ENCODE assay signal across 11 cellular contexts in genomic region chr5:124410539-124410938, GRCh38.
DNase-seq lines count a peak whose midpoint lies in the region; ATAC-seq and TF ChIP-seq lines count a peak whose summit lies in the region.
"Had no signal": no experiment of that assay in that cellular context is flagged by ENCODE, and none has a peak within 500 bp of the region (broad histone marks: within the 10 kb centered on the region; RNA-seq: fewer than 3 reads in every experiment).

No MANE protein-coding gene starts in this region.

- POLR2A ChIA-PET in MCF 10A (lab: Yijun Ruan, JAX) = interaction anchor here (1.2 kb wide), 1 partner anchor 714 kb away, joined by 4 read pairs; no protein-coding TSS in a partner anchor

- no TSS peak for BruUV-seq in MCF 10A (replicated peaks; lab: Mats Ljungman, UMichigan)

- peaks cover 5 to 7% of the 10 kb centered on the region in 2 donors for H3K27me3 Mint-ChIP-seq in stimulated activated naive B cell treated with anti-CD40 and anti-IgM and Interleukin-4, amounts not matched to agents 10 μg/mL and 1 μg/mL and 100 μg/mL, for 72 hours
- H3K27me3 Mint-ChIP-seq in MCF 10A (ENCODE audit: insufficient read depth, unreplicated experiment) (no peaks in the 10 kb centered on the region), immature natural killer cell (ENCODE audit: low read depth in 3 of 3) (no peaks in the 10 kb centered on the region)

- ATAC-seq in HG02642 (IDR thresholded peaks at IDR 0.05; ENCODE audit: poor library complexity, unreplicated experiment) = peak; percentile 90
- peak; percentile 95 for ATAC-seq in HG03432 (IDR thresholded peaks at IDR 0.05; ENCODE audit: unreplicated experiment)
- ATAC-seq in stimulated activated naive B cell treated with anti-CD40 and anti-IgM and Interleukin-4, amounts not matched to agents 10 μg/mL and 1 μg/mL and 100 μg/mL, for 72 hours (replicated peaks) = peak; percentile 98 to 99

- CTCF ChIA-PET in MCF 10A (lab: Yijun Ruan, JAX) = interaction anchor here (0.5 to 1.3 kb wide), 2 partner anchors 8 to 40 kb away, joined by 3 to 5 read pairs; no protein-coding TSS in a partner anchor

- H3K9me3 Mint-ChIP-seq in stimulated activated naive B cell treated with anti-CD40 and anti-IgM and Interleukin-4, amounts not matched to agents 10 μg/mL and 1 μg/mL and 100 μg/mL, for 72 hours = peaks cover 2 to 11% of the 10 kb centered on the region in 2 donors
- H3K9me3 Mint-ChIP-seq in MCF 10A (ENCODE audit: unreplicated experiment) (no peaks in the 10 kb centered on the region), immature natural killer cell (peaks cover 0 to 10% (median under 1%) of the 10 kb centered on the region in 6 donors)

- peaks cover 3 to 4% of the 10 kb centered on the region in 2 donors for H3K36me3 Mint-ChIP-seq in stimulated activated naive B cell treated with anti-CD40 and anti-IgM and Interleukin-4, amounts not matched to agents 10 μg/mL and 1 μg/mL and 100 μg/mL, for 72 hours
- no peaks in the 10 kb centered on the region for H3K36me3 Mint-ChIP-seq in MCF 10A (ENCODE audit: insufficient read depth, unreplicated experiment)
- H3K36me3 Mint-ChIP-seq in immature natural killer cell = no peaks in the 10 kb centered on the region

- DNase-seq in NCI-H526 (lab: John Stamatoyannopoulos, UW) = peak; percentile 63 to 78
- DNase-seq in NCI-H526 treated with DMSO at 0.1 percent for 48 hours (lab: John Stamatoyannopoulos, UW) = no peak
- peak; percentile 13 for DNase-seq in stimulated activated naive B cell treated with anti-CD40 and anti-IgM and Interleukin-4, amounts not matched to agents 10 μg/mL and 1 μg/mL and 100 μg/mL, for 72 hours
- no peak for DNase-seq in HK-2 (ENCODE audit: unreplicated experiment)
- DNase-seq in MCF 10A (ENCODE audit: unreplicated experiment) = no peak
- DNase-seq in immature natural killer cell = no peak
- DNase-seq: DMS79, esophagus squamous epithelium, GOT3 had no signal

- peaks cover 20 to 26% of the 10 kb centered on the region in 2 donors for H3K4me1 Mint-ChIP-seq in stimulated activated naive B cell treated with anti-CD40 and anti-IgM and Interleukin-4, amounts not matched to agents 10 μg/mL and 1 μg/mL and 100 μg/mL, for 72 hours
- no peaks in the 10 kb centered on the region for H3K4me1 Mint-ChIP-seq in MCF 10A (ENCODE audit: insufficient read depth, unreplicated experiment)
- no peaks in the 10 kb centered on the region for H3K4me1 Mint-ChIP-seq in immature natural killer cell

- no peak for TF ChIP-seq CTCF in MCF 10A (IDR thresholded peaks at IDR 0.05; ENCODE audit: unreplicated experiment)

- intact Hi-C loops in MCF 10A (cut with micrococcal nuclease) = loop anchor here (5.0 kb wide), 1 partner anchor 337 kb away; the partner anchor contains the start of gene ZNF608

- peak overlapping the region; percentile 20 for H3K27ac Mint-ChIP-seq in stimulated activated naive B cell treated with anti-CD40 and anti-IgM and Interleukin-4, amounts not matched to agents 10 μg/mL and 1 μg/mL and 100 μg/mL, for 72 hours
- H3K27ac Mint-ChIP-seq in MCF 10A (ENCODE audit: low read depth, unreplicated experiment) (no peak overlapping the region), immature natural killer cell (no peak overlapping the region)

- H3K4me3 Mint-ChIP-seq in stimulated activated naive B cell treated with anti-CD40 and anti-IgM and Interleukin-4, amounts not matched to agents 10 μg/mL and 1 μg/mL and 100 μg/mL, for 72 hours = peak overlapping the region in 1 of 2 donors; percentile 5
- no peak overlapping the region for H3K4me3 Mint-ChIP-seq in MCF 10A (ENCODE audit: unreplicated experiment)
- no peak overlapping the region for H3K4me3 Mint-ChIP-seq in immature natural killer cell

Comparison
In these comparisons a context has a peak if more than half of its experiments do, and no peak if none do; other contexts are left out.
1. DNase-seq: peak in NCI-H526 (2 of 2) and stimulated activated naive B cell treated with anti-CD40 and anti-IgM and Interleukin-4, amounts not matched to agents 10 μg/mL and 1 μg/mL and 100 μg/mL, for 72 hours (single experiment); none in NCI-H526 treated with DMSO at 0.1 percent for 48 hours (single experiment), HK-2 (single experiment), MCF 10A (single experiment) and immature natural killer cell (0 of 3).
2. Peak in every context shown above with its lines, with median percentiles within 50 percentile points of each other: ATAC-seq.